8 cellular contexts compared by ENCODE assay signal in the genomic region with DNA sequence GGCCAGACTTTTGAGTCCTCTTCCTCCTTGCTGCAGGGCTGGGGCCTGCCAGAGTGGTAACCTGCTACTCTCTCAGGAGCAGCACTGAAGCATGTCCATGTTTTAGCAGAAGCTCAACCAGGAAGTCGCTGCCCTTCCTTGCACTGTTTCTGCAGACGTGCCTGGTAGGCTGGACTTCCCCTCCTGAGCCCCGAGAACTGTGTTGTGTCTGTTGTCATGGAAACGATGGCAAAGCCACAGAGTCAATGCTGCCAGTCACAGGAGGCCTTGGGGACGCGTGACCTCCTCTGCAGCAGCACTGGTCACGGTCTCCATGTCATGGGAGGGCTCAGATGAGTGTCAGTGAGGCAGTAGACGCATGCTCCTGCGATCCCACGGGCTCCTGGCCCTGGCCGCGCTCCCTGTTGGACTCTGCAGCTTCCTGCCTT.
A peak's percentile ranks its signal among the peaks of the same experiment; 100 is the strongest.
DNase-seq lines count a peak whose midpoint lies in the region; ATAC-seq and TF ChIP-seq lines count a peak whose summit lies in the region.

No MANE protein-coding gene starts in this region.

- H3K4me1 Mint-ChIP-seq in activated CD8-positive, alpha-beta T cell treated with anti-CD3 and anti-CD28 coated beads, Interleukin-2, amount 10 ng/mL, durations not matched to agents 7 days and 5 days (ENCODE audit: low read depth), result peaks cover 7% of the 10 kb centered on the region
- no peaks in the 10 kb centered on the region for H3K4me1 Mint-ChIP-seq in osteocyte (ENCODE audit: unreplicated experiment)

- H3K27ac Mint-ChIP-seq in activated CD8-positive, alpha-beta T cell treated with anti-CD3 and anti-CD28 coated beads, Interleukin-2, amount 10 ng/mL, durations not matched to agents 7 days and 5 days, result peak overlapping the region; percentile 22
- H3K27ac Mint-ChIP-seq in osteocyte (ENCODE audit: unreplicated experiment), result no peak overlapping the region

- no peak for TF ChIP-seq CTCF in epithelial cell of esophagus (IDR thresholded peaks at IDR 0.05; ENCODE audit: insufficient read depth, low read depth, low read length, missing control alignments)
- TF ChIP-seq CTCF in osteocyte (IDR thresholded peaks at IDR 0.05), result no peak

- peak; percentile 92 for DNase-seq in GDM1 (lab: John Stamatoyannopoulos, UW)
- DNase-seq in Kasumi-1 (lab: John Stamatoyannopoulos, UW), result peak; percentile 100
- peak; percentile 67 for DNase-seq in activated CD8-positive, alpha-beta T cell treated with anti-CD3 and anti-CD28 coated beads, Interleukin-2, amount 10 ng/mL, durations not matched to agents 7 days and 5 days
- peak; percentile 33 for DNase-seq in epithelial cell of esophagus (ENCODE audit: low read depth)
- peak; percentile 61 for DNase-seq in myocyte (ENCODE audit: low read depth)
- DNase-seq in stimulated activated CD8-positive, alpha-beta memory T cell treated with anti-CD3 and anti-CD28 coated beads, Interleukin-7, amount 100 ng/mL, for 1 hour (ENCODE audit: low read depth in 2 of 2), result peak; percentile 54 to 58
- DNase-seq in osteocyte (ENCODE audit: extremely low spot score, unreplicated experiment), result no peak

- ATAC-seq in GM21619 (IDR thresholded peaks at IDR 0.05; ENCODE audit: unreplicated experiment), result peak; percentile 99
- peak; percentile 96 for ATAC-seq in activated CD8-positive, alpha-beta T cell treated with anti-CD3 and anti-CD28 coated beads, Interleukin-2, amount 10 ng/mL, durations not matched to agents 7 days and 5 days

- no peaks in the 10 kb centered on the region for H3K9me3 Mint-ChIP-seq in activated CD8-positive, alpha-beta T cell treated with anti-CD3 and anti-CD28 coated beads, Interleukin-2, amount 10 ng/mL, durations not matched to agents 7 days and 5 days (ENCODE audit: insufficient read depth)
- no peaks in the 10 kb centered on the region for H3K9me3 Mint-ChIP-seq in osteocyte (ENCODE audit: unreplicated experiment)

- no peak overlapping the region for H3K4me3 Mint-ChIP-seq in activated CD8-positive, alpha-beta T cell treated with anti-CD3 and anti-CD28 coated beads, Interleukin-2, amount 10 ng/mL, durations not matched to agents 7 days and 5 days
- H3K4me3 Mint-ChIP-seq in osteocyte (ENCODE audit: unreplicated experiment), result no peak overlapping the region

- H3K36me3 Mint-ChIP-seq in activated CD8-positive, alpha-beta T cell treated with anti-CD3 and anti-CD28 coated beads, Interleukin-2, amount 10 ng/mL, durations not matched to agents 7 days and 5 days (ENCODE audit: low read depth), result no peaks in the 10 kb centered on the region
- peaks cover 2% of the 10 kb centered on the region for H3K36me3 Mint-ChIP-seq in osteocyte (ENCODE audit: unreplicated experiment)

- CTCF ChIA-PET in activated CD8-positive, alpha-beta T cell treated with anti-CD3 and anti-CD28 coated beads, Interleukin-2, amount 10 ng/mL, durations not matched to agents 7 days and 5 days (lab: Charles Lee), result no interaction called here

- no peaks in the 10 kb centered on the region for H3K27me3 Mint-ChIP-seq in activated CD8-positive, alpha-beta T cell treated with anti-CD3 and anti-CD28 coated beads, Interleukin-2, amount 10 ng/mL, durations not matched to agents 7 days and 5 days (ENCODE audit: low read depth)
- no peaks in the 10 kb centered on the region for H3K27me3 Mint-ChIP-seq in osteocyte (ENCODE audit: unreplicated experiment)

- no peak overlapping the region for H3K4me3 ChIP-seq in epithelial cell of esophagus (ENCODE audit: low read length)

- POLR2A ChIA-PET in activated CD8-positive, alpha-beta T cell treated with anti-CD3 and anti-CD28 coated beads, Interleukin-2, amount 10 ng/mL, durations not matched to agents 7 days and 5 days (lab: Charles Lee), result no interaction called here
